13 cellular contexts compared by ENCODE assay signal in genomic region chr16:88976359-88977027, GRCh38. TPM values are rescaled to one million over a fixed set of nuclear protein-coding genes. Genes with fewer than 3 reads are reported as not detected.
DNase-seq lines count a peak whose midpoint lies in the region; TF ChIP-seq lines count a peak whose summit lies in the region.
"Had no signal": no experiment of that assay in that cellular context is flagged by ENCODE, and none has a peak within 500 bp of the region (broad histone marks: within the 10 kb centered on the region; RNA-seq: fewer than 3 reads in every experiment).

No MANE protein-coding gene starts in this region.

- H3K36me3 ChIP-seq in colonic mucosa (no peaks in the 10 kb centered on the region), spleen (no peaks in the 10 kb centered on the region)

- H3K27me3 ChIP-seq in HL-60 (ENCODE audit: insufficient read depth, poor library complexity, severe bottlenecking) (no peaks in the 10 kb centered on the region), colonic mucosa (no peaks in the 10 kb centered on the region), spleen (replicated peaks in 1 of 7) (peaks cover 0 to 27% (median 0%) of the 10 kb centered on the region in 7 donors)

- H3K9me3 ChIP-seq in colonic mucosa (no peaks in the 10 kb centered on the region), spleen (no peaks in the 10 kb centered on the region)

- DNase-seq in GM12865 (ENCODE audit: low read depth) (no peak), HL-60 (ENCODE audit: low read depth in 1 of 2, low spot score in 1 of 2) (no peak), colonic mucosa (no peak), spleen (peak; percentile 88), DMS 273 (lab: John Stamatoyannopoulos, UW; ENCODE audit: unreplicated experiment) (no peak), AML-193 (lab: John Stamatoyannopoulos, UW) (no peak)
- no peak for DNase-seq in activated naive CD4-positive, alpha-beta T cell treated with Interleukin-2 at 50 U/mL for 16 hours
- DNase-seq: CD8-positive, alpha-beta T cell; central memory CD4-positive, alpha-beta T cell; NCI-H1436; NCI-H526 had no signal

- H3K4me3 ChIP-seq in GM12865 (ENCODE audit: low read depth, low read length) (peak overlapping the region; percentile 84), HL-60 (replicated peaks; ENCODE audit: insufficient read depth, low read length) (peak overlapping the region; percentile 65), colonic mucosa (peak overlapping the region; percentile 20), spleen (peak overlapping the region; percentile 40 to 81 (median 58))

- peak overlapping the region; percentile 19 to 56 for H3K9ac ChIP-seq in colonic mucosa (ENCODE audit: low read depth in 2 of 2, low read length in 2 of 2)

- H3K27ac ChIP-seq in HL-60 (replicated peaks) (peak overlapping the region; percentile 91), colonic mucosa (no peak overlapping the region), spleen (peak overlapping the region; percentile 68 to 87 (median 83))
- H3K27ac ChIP-seq: epithelial cell of prostate had no signal

- H3K4me1 ChIP-seq in colonic mucosa (no peaks in the 10 kb centered on the region), spleen (peaks cover 59 to 85% (median 81%) of the 10 kb centered on the region in 6 donors)

- no peak for TF ChIP-seq POLR2A in spleen (IDR thresholded peaks at IDR 0.05)

- intact Hi-C loops in colonic mucosa (cut with DNase I): no loop called here
- intact Hi-C loops in spleen (cut with DNase I; ENCODE audit: low total_unique reads): no loop called here

- 4 to 23% (median 10%) methylated on average over 9 to 23 of the region's 23 CpGs for WGBS in spleen, 5 donors

- TF ChIP-seq CTCF in GM12865 (IDR thresholded peaks at IDR 0.05; ENCODE audit: insufficient read depth, low read depth, low read length, missing control alignments): no peak
- no peak for TF ChIP-seq CTCF in HL-60 (IDR thresholded peaks at IDR 0.05; ENCODE audit: insufficient read depth, low read length)
- TF ChIP-seq CTCF in colonic mucosa (IDR thresholded peaks at IDR 0.05): no peak
- TF ChIP-seq CTCF in spleen (IDR thresholded peaks at IDR 0.05 in 8 of 11, conservative IDR thresholded peaks at IDR 0.05 in 3 of 11): no peak

RNA-seq across cellular contexts. Expression of gene CBFA2T3, which starts 0.5 kb away (rescaled TPM):
- total RNA-seq in colonic mucosa (10 to 100 TPM; 10.1 to 10.5 TPM), spleen (10 to 100 TPM; 10.5 to 59.8 (median 56.3) TPM)
- polyA plus RNA-seq in spleen: 10 to 100 TPM in 2 of 3 donors, 1 to 10 TPM in 1; 8.4 to 25.1 (median 14.3) TPM
- total RNA-seq: SK-MEL-5 had no signal

Comparison
In these comparisons a context has a peak if more than half of its experiments do, and no peak if none do; other contexts are left out.
1. H3K4me3 ChIP-seq: peak in every context shown above with its lines; median percentile 84 in GM12865; 65 in HL-60; 58 in spleen; 20 in colonic mucosa.